ENCODE assay signal across 20 cellular contexts in the genomic region with DNA sequence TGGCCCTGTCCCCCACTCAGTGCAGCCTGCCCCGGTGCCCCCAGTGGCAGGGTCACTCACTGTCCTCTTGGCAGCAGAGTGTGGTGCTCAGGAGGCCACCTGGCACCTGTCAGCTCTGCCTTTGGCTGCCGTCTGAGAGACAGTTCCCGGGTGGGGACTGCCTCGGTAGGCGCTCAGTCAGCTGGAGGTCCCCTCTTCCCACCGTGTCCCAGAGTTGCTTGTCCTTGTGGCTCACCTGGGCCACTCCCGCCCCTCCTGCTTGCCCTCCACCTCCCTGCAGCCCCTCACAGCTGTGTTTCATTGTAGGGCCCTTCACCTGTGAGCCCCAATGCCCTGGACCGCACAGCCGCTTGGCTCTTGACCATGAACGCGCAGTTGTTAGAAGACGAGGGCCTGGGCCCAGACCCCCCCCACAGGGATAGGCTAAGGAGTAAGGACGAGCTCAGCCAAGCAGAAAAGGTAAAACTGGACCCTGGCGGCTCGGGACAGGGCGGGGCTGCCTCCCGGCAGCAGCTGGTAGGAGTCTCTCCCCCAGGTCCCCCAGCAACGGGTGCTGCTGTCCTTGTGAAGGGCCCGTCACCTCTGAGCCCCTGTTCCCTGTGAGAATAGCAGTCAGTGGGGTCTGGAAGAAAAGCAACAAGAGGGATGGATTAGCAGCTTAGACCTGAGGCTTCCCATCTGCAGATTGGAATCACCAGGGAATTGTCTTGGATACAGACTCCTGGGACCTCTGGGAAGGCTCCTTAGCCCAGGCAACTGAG.
DNase-seq lines count a peak whose midpoint lies in the region; ATAC-seq and TF ChIP-seq lines count a peak whose summit lies in the region.
"Had no signal": no experiment of that assay in that cellular context is flagged by ENCODE, and none has a peak within 500 bp of the region (broad histone marks: within the 10 kb centered on the region; RNA-seq: fewer than 3 reads in every experiment).

No MANE protein-coding gene starts in this region.

- CTCF ChIA-PET in activated naive CD4-positive, alpha-beta T cell treated with anti-CD3 and anti-CD28 coated beads, Interleukin-2, amount 10 ng/mL, durations not matched to agents 7 days and 5 days (lab: Charles Lee) = no interaction called here
- CTCF ChIA-PET in activated naive CD4-positive, alpha-beta T cell treated with anti-CD3 and anti-CD28 coated beads for 36 hours (lab: Charles Lee) = interaction anchor here (0.6 kb wide), 1 partner anchor 14 kb away, joined by 3 read pairs; no protein-coding TSS in a partner anchor
- CTCF ChIA-PET in activated CD4-positive, alpha-beta T cell treated with anti-CD3 and anti-CD28 coated beads for 36 hours (lab: Charles Lee) = no interaction called here

- peak overlapping the region in 1 of 2 donors; percentile 19 for H3K27ac ChIP-seq in ovary
- H3K27ac ChIP-seq: esophagus squamous epithelium, upper lobe of left lung had no signal

- H3K4me3 Mint-ChIP-seq in activated naive CD4-positive, alpha-beta T cell treated with anti-CD3 and anti-CD28 coated beads, Interleukin-2, amount 10 ng/mL, durations not matched to agents 7 days and 5 days = no peak overlapping the region
- H3K4me3 Mint-ChIP-seq in activated naive CD4-positive, alpha-beta T cell treated with anti-CD3 and anti-CD28 coated beads for 36 hours = no peak overlapping the region
- no peak overlapping the region for H3K4me3 Mint-ChIP-seq in activated CD4-positive, alpha-beta T cell treated with anti-CD3 and anti-CD28 coated beads for 36 hours
- H3K4me3 Mint-ChIP-seq: activated B cell treated with CpG ODN at 0.5 μM for 24 hours; CD4-positive, alpha-beta memory T cell; HFFc6; IgD-negative memory B cell had no signal

- H3K9me3 Mint-ChIP-seq in activated naive CD4-positive, alpha-beta T cell treated with anti-CD3 and anti-CD28 coated beads, Interleukin-2, amount 10 ng/mL, durations not matched to agents 7 days and 5 days = no peaks in the 10 kb centered on the region
- H3K9me3 Mint-ChIP-seq in activated naive CD4-positive, alpha-beta T cell treated with anti-CD3 and anti-CD28 coated beads for 36 hours = peaks cover 5% of the 10 kb centered on the region
- peaks cover 2% of the 10 kb centered on the region for H3K9me3 Mint-ChIP-seq in activated CD4-positive, alpha-beta T cell treated with anti-CD3 and anti-CD28 coated beads for 36 hours (ENCODE audit: low read depth)

- peak; percentile 10 for DNase-seq in activated naive CD4-positive, alpha-beta T cell treated with anti-CD3 and anti-CD28 coated beads, Interleukin-2, amount 10 ng/mL, durations not matched to agents 7 days and 5 days
- DNase-seq in activated naive CD4-positive, alpha-beta T cell treated with anti-CD3 and anti-CD28 coated beads for 36 hours = no peak
- peak; percentile 12 for DNase-seq in left cardiac atrium
- peak; percentile 11 to 31 (median 28) for DNase-seq in ovary
- no peak for DNase-seq in activated CD4-positive, alpha-beta T cell treated with anti-CD3 and anti-CD28 coated beads for 36 hours
- no peak for DNase-seq in MV-4-11 (lab: John Stamatoyannopoulos, UW)
- DNase-seq: activated B cell treated with CpG ODN at 0.5 μM for 24 hours; activated gamma-delta T cell treated with Interleukin-2 at 50 U/mL for 16 hours; CD4-positive, alpha-beta memory T cell; dermis blood vessel endothelial cell; esophagus squamous epithelium; HFFc6; NCI-H2081 treated with DMSO at 0.1 percent for 48 hours; NCI-H748 treated with DMSO at 0.1 percent for 48 hours; occipital lobe had no signal

- TF ChIP-seq POLR2A in ovary (IDR thresholded peaks at IDR 0.05) = no peak

- no peaks in the 10 kb centered on the region for H3K36me3 Mint-ChIP-seq in activated naive CD4-positive, alpha-beta T cell treated with anti-CD3 and anti-CD28 coated beads, Interleukin-2, amount 10 ng/mL, durations not matched to agents 7 days and 5 days
- H3K36me3 Mint-ChIP-seq in activated naive CD4-positive, alpha-beta T cell treated with anti-CD3 and anti-CD28 coated beads for 36 hours (ENCODE audit: low read depth) = no peaks in the 10 kb centered on the region
- no peaks in the 10 kb centered on the region for H3K36me3 Mint-ChIP-seq in activated CD4-positive, alpha-beta T cell treated with anti-CD3 and anti-CD28 coated beads for 36 hours (ENCODE audit: low read depth)
- H3K36me3 Mint-ChIP-seq: CD4-positive, alpha-beta memory T cell; IgD-negative memory B cell had no signal

- no peaks in the 10 kb centered on the region for H3K4me1 ChIP-seq in ovary (ENCODE audit: insufficient read depth)

- no peak for TF ChIP-seq EP300 in ovary (IDR thresholded peaks at IDR 0.05)

- intact Hi-C loops in activated naive CD4-positive, alpha-beta T cell treated with anti-CD3 and anti-CD28 coated beads for 36 hours (cut with micrococcal nuclease) = no loop called here
- intact Hi-C loops in left cardiac atrium (cut with DNase I) = no loop called here
- intact Hi-C loops in ovary (cut with DNase I) = no loop called here
- intact Hi-C loops in activated CD4-positive, alpha-beta T cell treated with anti-CD3 and anti-CD28 coated beads for 36 hours (cut with DNase I, micrococcal nuclease) = no loop called here

- no peaks in the 10 kb centered on the region for H3K36me3 ChIP-seq in ovary

- no peaks in the 10 kb centered on the region for H3K4me1 Mint-ChIP-seq in activated naive CD4-positive, alpha-beta T cell treated with anti-CD3 and anti-CD28 coated beads, Interleukin-2, amount 10 ng/mL, durations not matched to agents 7 days and 5 days
- no peaks in the 10 kb centered on the region for H3K4me1 Mint-ChIP-seq in activated naive CD4-positive, alpha-beta T cell treated with anti-CD3 and anti-CD28 coated beads for 36 hours (ENCODE audit: low read depth)
- H3K4me1 Mint-ChIP-seq in activated CD4-positive, alpha-beta T cell treated with anti-CD3 and anti-CD28 coated beads for 36 hours = no peaks in the 10 kb centered on the region
- H3K4me1 Mint-ChIP-seq: activated B cell treated with CpG ODN at 0.5 μM for 24 hours; CD4-positive, alpha-beta memory T cell had no signal

- peaks cover 41% of the 10 kb centered on the region for H3K27me3 Mint-ChIP-seq in activated naive CD4-positive, alpha-beta T cell treated with anti-CD3 and anti-CD28 coated beads, Interleukin-2, amount 10 ng/mL, durations not matched to agents 7 days and 5 days
- no peaks in the 10 kb centered on the region for H3K27me3 Mint-ChIP-seq in activated naive CD4-positive, alpha-beta T cell treated with anti-CD3 and anti-CD28 coated beads for 36 hours (ENCODE audit: low read depth)
- no peaks in the 10 kb centered on the region for H3K27me3 Mint-ChIP-seq in activated CD4-positive, alpha-beta T cell treated with anti-CD3 and anti-CD28 coated beads for 36 hours
- H3K27me3 Mint-ChIP-seq: activated B cell treated with CpG ODN at 0.5 μM for 24 hours; CD4-positive, alpha-beta memory T cell had no signal

- WGBS in ovary, 3 donors = 78 to 93% (median 85%) methylated on average over 17 to 19 of the region's 19 CpGs

- H3K27ac Mint-ChIP-seq in activated naive CD4-positive, alpha-beta T cell treated with anti-CD3 and anti-CD28 coated beads, Interleukin-2, amount 10 ng/mL, durations not matched to agents 7 days and 5 days = no peak overlapping the region
- no peak overlapping the region for H3K27ac Mint-ChIP-seq in activated naive CD4-positive, alpha-beta T cell treated with anti-CD3 and anti-CD28 coated beads for 36 hours
- H3K27ac Mint-ChIP-seq in activated CD4-positive, alpha-beta T cell treated with anti-CD3 and anti-CD28 coated beads for 36 hours = no peak overlapping the region
- H3K27ac Mint-ChIP-seq: activated B cell treated with CpG ODN at 0.5 μM for 24 hours; CD4-positive, alpha-beta memory T cell; HFFc6; IgD-negative memory B cell had no signal

- TF ChIP-seq CTCF in ovary (IDR thresholded peaks at IDR 0.05) = no peak

- POLR2A ChIA-PET in activated CD4-positive, alpha-beta T cell treated with anti-CD3 and anti-CD28 coated beads for 36 hours (lab: Charles Lee) = no interaction called here

- no peaks in the 10 kb centered on the region for H3K9me3 ChIP-seq in ovary
- H3K9me3 ChIP-seq: esophagus squamous epithelium, upper lobe of left lung had no signal

- ATAC-seq in left cardiac atrium = no peak
- ATAC-seq in HG03457 (IDR thresholded peaks at IDR 0.05; ENCODE audit: unreplicated experiment) = no peak
- ATAC-seq in activated CD4-positive, alpha-beta T cell treated with anti-CD3 and anti-CD28 coated beads for 36 hours = no peak
- ATAC-seq in HG03135 (IDR thresholded peaks at IDR 0.05; ENCODE audit: unreplicated experiment) = no peak

- H3K27me3 ChIP-seq in ovary = no peaks in the 10 kb centered on the region
- H3K27me3 ChIP-seq: esophagus squamous epithelium, upper lobe of left lung had no signal

- H3K4me3 ChIP-seq in ovary = no peak overlapping the region
- H3K4me3 ChIP-seq: esophagus squamous epithelium, smooth muscle cell, upper lobe of left lung had no signal

Comparison
In these comparisons a context has a peak if more than half of its experiments do, and no peak if none do; other contexts are left out.
1. DNase-seq: peak in activated naive CD4-positive, alpha-beta T cell treated with anti-CD3 and anti-CD28 coated beads, Interleukin-2, amount 10 ng/mL, durations not matched to agents 7 days and 5 days (single experiment), left cardiac atrium (single experiment) and ovary (5 of 5); none in activated naive CD4-positive, alpha-beta T cell treated with anti-CD3 and anti-CD28 coated beads for 36 hours (single experiment), activated CD4-positive, alpha-beta T cell treated with anti-CD3 and anti-CD28 coated beads for 36 hours (single experiment) and MV-4-11 (single experiment).